10 cellular contexts compared by ENCODE assay signal in the genomic region with DNA sequence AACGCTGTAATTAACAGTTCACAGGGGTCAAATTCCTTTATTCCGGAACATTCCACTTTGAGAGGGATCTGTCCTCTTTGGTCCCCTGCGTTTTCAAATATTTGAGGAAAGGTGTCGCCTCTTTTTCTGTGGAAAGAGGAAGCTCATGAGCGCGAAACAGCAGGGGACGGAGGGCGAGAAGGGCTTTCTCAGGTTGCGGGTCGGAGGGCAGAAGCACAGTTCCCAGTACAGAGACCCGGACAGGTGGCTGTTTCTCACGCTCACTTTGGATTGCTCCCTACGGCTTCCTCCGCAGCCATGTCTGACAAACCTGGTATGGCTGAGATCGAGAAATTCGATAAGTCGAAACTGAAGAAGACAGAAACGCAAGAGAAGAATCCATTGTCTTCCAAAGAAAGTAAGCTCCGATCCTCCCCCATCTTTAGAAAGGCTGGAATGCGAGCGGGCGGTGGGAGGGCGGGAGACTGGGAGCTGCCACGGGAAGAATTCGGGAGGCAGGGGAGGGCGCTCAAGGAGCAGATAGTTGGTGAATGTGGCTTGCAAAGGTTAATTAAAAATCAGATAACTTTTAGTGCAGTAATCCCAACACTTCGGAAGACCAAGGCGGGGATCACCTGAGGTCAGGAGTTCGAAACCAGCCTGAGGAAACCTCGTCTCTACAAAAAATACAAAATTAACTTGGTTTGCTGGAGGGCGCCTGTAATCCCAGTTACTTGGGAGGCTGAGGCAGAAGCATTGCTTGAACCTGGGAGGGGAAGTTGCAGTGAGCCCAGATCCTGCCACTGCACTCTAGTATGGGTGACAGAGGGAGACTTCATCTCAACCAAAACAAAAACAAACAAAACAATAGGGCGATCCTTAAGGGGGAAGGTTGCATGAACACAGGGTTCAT. TPM values are rescaled to one million over a fixed set of nuclear protein-coding genes. Genes with fewer than 3 reads are reported as not detected.
DNase-seq lines count a peak whose midpoint lies in the region; ATAC-seq and TF ChIP-seq lines count a peak whose summit lies in the region.
"Had no signal": no experiment of that assay in that cellular context is flagged by ENCODE, and none has a peak within 500 bp of the region (broad histone marks: within the 10 kb centered on the region; RNA-seq: fewer than 3 reads in every experiment).

No MANE protein-coding gene starts in this region.

- no peaks in the 10 kb centered on the region for H3K27me3 Mint-ChIP-seq in activated CD4-positive, alpha-beta memory T cell treated with anti-CD3 and anti-CD28 coated beads for 36 hours

- H3K36me3 Mint-ChIP-seq in activated CD4-positive, alpha-beta memory T cell treated with anti-CD3 and anti-CD28 coated beads for 36 hours = no peaks in the 10 kb centered on the region

- TF ChIP-seq CTCF in tibial artery (IDR thresholded peaks at IDR 0.05) = no peak

- no peaks in the 10 kb centered on the region for H3K36me3 ChIP-seq in tibial artery

- H3K27ac ChIP-seq in right cardiac atrium (ENCODE audit: low read length) (peak overlapping the region; percentile 98), tibial artery (peak overlapping the region; percentile 91 to 95)

- H3K27ac Mint-ChIP-seq in activated CD4-positive, alpha-beta memory T cell treated with anti-CD3 and anti-CD28 coated beads for 36 hours = peak overlapping the region; percentile 91

- ATAC-seq in Right ventricle myocardium superior (ENCODE audit: poor library complexity) (peak; percentile 79), right cardiac atrium (peak in 1 of 2 donors; percentile 72), GM19351 (IDR thresholded peaks at IDR 0.05; ENCODE audit: unreplicated experiment) (no peak), HG03571 (IDR thresholded peaks at IDR 0.05; ENCODE audit: unreplicated experiment) (no peak)

- H3K27me3 ChIP-seq in right cardiac atrium (ENCODE audit: control insufficient read depth, insufficient read depth) = no peaks in the 10 kb centered on the region
- no peaks in the 10 kb centered on the region for H3K27me3 ChIP-seq in tibial artery

- CTCF ChIA-PET in activated CD4-positive, alpha-beta memory T cell treated with anti-CD3 and anti-CD28 coated beads for 36 hours (lab: Charles Lee) = no interaction called here

- WGBS in right cardiac atrium = under 1% methylated on average over 32 of the region's 32 CpGs

- no peaks in the 10 kb centered on the region for H3K9me3 Mint-ChIP-seq in activated CD4-positive, alpha-beta memory T cell treated with anti-CD3 and anti-CD28 coated beads for 36 hours

- peaks cover 11% of the 10 kb centered on the region for H3K4me1 Mint-ChIP-seq in activated CD4-positive, alpha-beta memory T cell treated with anti-CD3 and anti-CD28 coated beads for 36 hours (ENCODE audit: low read depth)

- H3K4me1 ChIP-seq in right cardiac atrium (ENCODE audit: control insufficient read depth, insufficient read depth, low read length) (no peaks in the 10 kb centered on the region), tibial artery (peaks cover 0 to 10% (median 0%) of the 10 kb centered on the region in 4 donors)

- peak overlapping the region; percentile 71 for H3K4me3 ChIP-seq in right cardiac atrium (ENCODE audit: low read length)
- peak overlapping the region; percentile 58 to 61 for H3K4me3 ChIP-seq in tibial artery

- peak overlapping the region; percentile 78 for H3K4me3 Mint-ChIP-seq in activated CD4-positive, alpha-beta memory T cell treated with anti-CD3 and anti-CD28 coated beads for 36 hours

- POLR2A ChIA-PET in activated CD4-positive, alpha-beta memory T cell treated with anti-CD3 and anti-CD28 coated beads for 36 hours (lab: Charles Lee) = interaction anchor here (0.9 to 1.7 kb wide), 2 partner anchors 225 to 267 kb away, joined by 3 to 6 read pairs; a partner anchor contains a TSS

- DNase-seq in Right ventricle myocardium superior = peak; percentile 41
- DNase-seq in cardiac septum (ENCODE audit: low spot score) = no peak
- DNase-seq in activated CD4-positive, alpha-beta memory T cell treated with anti-CD3 and anti-CD28 coated beads for 36 hours = peak; percentile 28
- peak in 1 of 3 donors; percentile 76 for DNase-seq in right cardiac atrium
- peak in 1 of 2 donors; percentile 64 for DNase-seq in tibial artery
- no peak for DNase-seq in islet precursor cell

- intact Hi-C loops in Right ventricle myocardium superior (cut with DNase I) (no loop called here), cardiac septum (cut with DNase I) (no loop called here), right cardiac atrium (cut with DNase I) (no loop called here), tibial artery (cut with DNase I; ENCODE audit: low total_unique reads) (no loop called here)
- intact Hi-C loops in activated CD4-positive, alpha-beta memory T cell treated with anti-CD3 and anti-CD28 coated beads for 36 hours (cut with micrococcal nuclease) = loop anchor here (1.0 to 10.0 kb wide), 4 partner anchors 47 to 799 kb away; a partner anchor contains a TSS

- H3K9me3 ChIP-seq in right cardiac atrium (ENCODE audit: control insufficient read depth, low read length) (no peaks in the 10 kb centered on the region), tibial artery (no peaks in the 10 kb centered on the region)

RNA-seq across cellular contexts. Expression of a gene that starts 0.6 kb away (rescaled TPM):
- total RNA-seq in Right ventricle myocardium superior = 0.78 TPM
- total RNA-seq in cardiac septum = not detected
- under 1 TPM; 0.65 to 0.67 TPM for total RNA-seq in activated CD4-positive, alpha-beta memory T cell treated with anti-CD3 and anti-CD28 coated beads for 36 hours
- total RNA-seq in right cardiac atrium = 1 to 10 TPM in 1 of 4 donors, under 1 TPM in 1, not detected in 2; 0.80 to 1.0 TPM
- polyA plus RNA-seq in right cardiac atrium = 1.0 TPM
- total RNA-seq: RPMI7951, temporal lobe had no signal

Comparison
In these comparisons a context has a peak if more than half of its experiments do, and no peak if none do; other contexts are left out.
1. DNase-seq: peak in Right ventricle myocardium superior (single experiment) and activated CD4-positive, alpha-beta memory T cell treated with anti-CD3 and anti-CD28 coated beads for 36 hours (single experiment); none in cardiac septum (single experiment) and islet precursor cell (single experiment).